In genomic region chr5:179324316-179324715, GRCh38 we compare ENCODE assay signal across 9 cellular contexts. TPM values are rescaled to one million over a fixed set of nuclear protein-coding genes. Genes with fewer than 3 reads are reported as not detected.
A peak's percentile ranks its signal among the peaks of the same experiment; 100 is the strongest.
DNase-seq lines count a peak whose midpoint lies in the region; ATAC-seq, FAIRE-seq and TF ChIP-seq lines count a peak whose summit lies in the region.
"Not testable (repeated sequence)": the region's sequence is repeated elsewhere in the genome, so short reads cannot be mapped to it uniquely, and the experiment has no call there.
"Had no signal": no experiment of that assay in that cellular context is flagged by ENCODE, and none has a peak within 500 bp of the region (broad histone marks: within the 10 kb centered on the region; RNA-seq: fewer than 3 reads in every experiment).

No MANE protein-coding gene starts in this region.

- H3K4me1 Mint-ChIP-seq in natural killer cell treated with Interleukin-12 subunit alpha and Interleukin-12 subunit beta and Interleukin-15 and Interleukin-18, amount 100 ng/mL, for 72 hours (ENCODE audit: low read depth in 2 of 2) = not testable (repeated sequence)

- H3K9me3 Mint-ChIP-seq in natural killer cell treated with Interleukin-12 subunit alpha and Interleukin-12 subunit beta and Interleukin-15 and Interleukin-18, amount 100 ng/mL, for 72 hours = not testable (repeated sequence)

- ATAC-seq in Right ventricle myocardium superior (ENCODE audit: poor library complexity); lower lobe of right lung; natural killer cell treated with Interleukin-12 subunit alpha and Interleukin-12 subunit beta and Interleukin-15 and Interleukin-18, amount 100 ng/mL, for 72 hours: not testable (repeated sequence)

- not testable (repeated sequence) for H3K27ac Mint-ChIP-seq in natural killer cell treated with Interleukin-12 subunit alpha and Interleukin-12 subunit beta and Interleukin-15 and Interleukin-18, amount 100 ng/mL, for 72 hours

- not testable (repeated sequence) for H3K27me3 ChIP-seq in breast epithelium; lower lobe of right lung (ENCODE audit: low read depth); vagina
- peaks cover 0 to 42% (median 0%) of the 10 kb centered on the region in 7 donors for H3K27me3 ChIP-seq in spleen (replicated peaks in 1 of 7)

- H3K27ac ChIP-seq in breast epithelium (peak overlapping the region; percentile 87 to 92), vagina (peak overlapping the region; percentile 87)
- not testable (repeated sequence) for H3K27ac ChIP-seq in kidney (ENCODE audit: low read depth in 2 of 2, low read length in 2 of 2); lower lobe of right lung; spleen

- H3K4me3 Mint-ChIP-seq in natural killer cell treated with Interleukin-12 subunit alpha and Interleukin-12 subunit beta and Interleukin-15 and Interleukin-18, amount 100 ng/mL, for 72 hours = not testable (repeated sequence)

- not testable (repeated sequence) for H3K9ac ChIP-seq in kidney (ENCODE audit: low read length in 2 of 2)

- H3K36me3 Mint-ChIP-seq in natural killer cell treated with Interleukin-12 subunit alpha and Interleukin-12 subunit beta and Interleukin-15 and Interleukin-18, amount 100 ng/mL, for 72 hours = not testable (repeated sequence)

- TF ChIP-seq CTCF in breast epithelium (IDR thresholded peaks at IDR 0.05); kidney (IDR thresholded peaks at IDR 0.05; ENCODE audit: borderline replicate concordance, extremely low read depth, insufficient read depth); lower lobe of right lung (IDR thresholded peaks at IDR 0.05); spleen (IDR thresholded peaks at IDR 0.05 in 8 of 11, conservative IDR thresholded peaks at IDR 0.05 in 3 of 11); vagina (IDR thresholded peaks at IDR 0.05): not testable (repeated sequence)

- TF ChIP-seq POLR2A in breast epithelium (IDR thresholded peaks at IDR 0.05); spleen (IDR thresholded peaks at IDR 0.05); vagina (IDR thresholded peaks at IDR 0.05): not testable (repeated sequence)

- H3K9me3 ChIP-seq in breast epithelium; kidney (ENCODE audit: control insufficient read depth in 1 of 2, low read length in 2 of 2); lower lobe of right lung; spleen; vagina: not testable (repeated sequence)

- H3K4me1 ChIP-seq in breast epithelium; kidney (ENCODE audit: control insufficient read depth in 1 of 2, insufficient read depth in 1 of 2, low read depth in 1 of 2, low read length in 2 of 2); lower lobe of right lung; spleen: not testable (repeated sequence)
- H3K4me1 ChIP-seq in vagina = peaks cover 34% of the 10 kb centered on the region

- DNase-seq in breast epithelium (ENCODE audit: low spot score in 2 of 2); vagina (ENCODE audit: extremely low spot score in 2 of 2): not testable (repeated sequence)
- peak; percentile 39 for DNase-seq in Right ventricle myocardium superior
- peak; percentile 22 for DNase-seq in kidney
- peak; percentile 23 for DNase-seq in lower lobe of right lung
- DNase-seq in natural killer cell treated with Interleukin-12 subunit alpha and Interleukin-12 subunit beta and Interleukin-15 and Interleukin-18, amount 100 ng/mL, for 72 hours (ENCODE audit: low spot score) = peak; percentile 8
- DNase-seq in spleen = peak; percentile 21

- intact Hi-C loops in breast epithelium (cut with DNase I; ENCODE audit: low total_unique reads); Right ventricle myocardium superior (cut with DNase I); kidney (cut with DNase I); lower lobe of right lung (cut with DNase I); spleen (cut with DNase I; ENCODE audit: low total_unique reads); vagina (cut with DNase I): not testable (repeated sequence)

- not testable (repeated sequence) for H3K36me3 ChIP-seq in breast epithelium; kidney (ENCODE audit: control insufficient read depth in 1 of 2, insufficient read depth in 2 of 2, low read length in 2 of 2); lower lobe of right lung; spleen; vagina

- not testable (repeated sequence) for FAIRE-seq in kidney (lab: Jason Lieb, UNC)

- H3K27me3 Mint-ChIP-seq in natural killer cell treated with Interleukin-12 subunit alpha and Interleukin-12 subunit beta and Interleukin-15 and Interleukin-18, amount 100 ng/mL, for 72 hours = not testable (repeated sequence)

- 90 to 95% (median 92%) methylated on average over 7 of the region's 7 CpGs for WGBS in spleen, 5 donors

- not testable (repeated sequence) for H3K4me3 ChIP-seq in breast epithelium; kidney (ENCODE audit: low read length in 2 of 2); lower lobe of right lung; spleen; vagina

RNA-seq across cellular contexts. Expression of gene ADAMTS2, which starts 20.9 kb away (rescaled TPM):
- total RNA-seq in breast epithelium (10 to 100 TPM; 11.3 to 51.8 (median 19.7) TPM), Right ventricle myocardium superior (3.6 TPM), kidney (13.6 TPM), lower lobe of right lung (13.0 TPM), spleen (100 to 1,000 TPM in 1 of 7 donors, 10 to 100 TPM in 6; 44.0 to 101 (median 64.5) TPM), vagina (17.4 TPM)
- polyA plus RNA-seq in kidney (ENCODE audit: insufficient read depth, low read depth, low replicate concordance) (2.0 TPM), spleen (10 to 100 TPM in 1 of 3 donors, 1 to 10 TPM in 2; 4.0 to 16.8 (median 4.4) TPM)
- total RNA-seq in natural killer cell treated with Interleukin-12 subunit alpha and Interleukin-12 subunit beta and Interleukin-15 and Interleukin-18, amount 100 ng/mL, for 72 hours = not detected
- total RNA-seq: CD4-positive, CD25-positive, alpha-beta regulatory T cell; CD8-positive, alpha-beta T cell had no signal
